In the genomic region with DNA sequence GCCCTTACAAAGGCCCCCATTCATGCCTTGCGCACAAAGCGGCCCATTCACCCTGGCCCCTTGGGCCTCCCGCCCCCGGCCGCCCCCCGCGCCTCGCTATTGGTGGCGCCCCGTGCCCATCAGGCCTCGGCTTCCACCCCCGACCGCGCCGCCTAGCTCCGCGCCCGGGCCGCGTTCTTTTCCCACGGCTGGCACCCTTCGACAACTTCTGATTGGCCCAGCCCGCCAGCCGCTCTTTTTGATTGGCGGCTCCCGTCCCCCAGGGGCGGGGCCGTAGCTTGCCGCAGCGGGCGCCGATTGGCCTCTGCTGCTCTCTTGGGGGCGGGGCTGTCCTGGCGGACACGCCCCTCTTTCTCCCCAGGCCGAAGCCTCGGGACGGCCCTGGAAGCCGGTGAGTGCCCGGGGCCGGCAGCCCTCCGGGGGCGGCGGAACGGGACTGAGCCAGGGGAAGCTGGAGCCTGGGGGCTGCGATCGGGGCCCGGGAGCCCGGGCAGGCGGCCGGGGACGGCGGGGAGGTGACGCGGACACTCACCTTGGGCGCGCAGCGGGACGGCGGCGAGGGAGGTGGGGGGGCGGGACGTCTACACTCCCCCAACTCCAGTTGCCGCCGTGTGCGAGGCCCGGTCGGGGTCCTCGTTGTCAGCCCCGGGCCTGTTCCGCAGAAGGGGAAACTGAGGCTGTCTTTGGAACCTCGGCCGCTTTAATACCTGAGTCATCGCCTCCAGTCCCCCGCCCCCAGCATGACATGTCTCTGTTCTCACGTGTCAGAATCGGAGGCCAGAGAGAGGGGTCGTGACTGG, we compare ENCODE assay signal across 9 cellular contexts. TPM values are rescaled to one million over a fixed set of nuclear protein-coding genes. Genes with fewer than 3 reads are reported as not detected.
A peak's percentile ranks its signal among the peaks of the same experiment; 100 is the strongest.
DNase-seq lines count a peak whose midpoint lies in the region; ATAC-seq and TF ChIP-seq lines count a peak whose summit lies in the region.
"Had no signal": no experiment of that assay in that cellular context is flagged by ENCODE, and none has a peak within 500 bp of the region (broad histone marks: within the 10 kb centered on the region; RNA-seq: fewer than 3 reads in every experiment).

A gene (plus strand): TSS at position 342 of the 800 bp plus-strand sequence. CDS start 6,744 bp downstream, outside the sequence.

- H3K27ac ChIP-seq in SJCRH30, result peak within 1 kb of the TSS; percentile 69
- H3K27ac ChIP-seq in neural cell (ENCODE audit: low read length), result no peak within 1 kb of the TSS

- no peaks in the 10 kb centered on the region for H4K20me1 ChIP-seq in neural cell (ENCODE audit: insufficient read depth)

- no peak within 1 kb of the TSS for H2AFZ ChIP-seq in neural cell (ENCODE audit: low read depth, low read length)

- peak within 1 kb of the TSS; percentile 70 for H3K4me3 ChIP-seq in SJCRH30
- H3K4me3 ChIP-seq in neural cell (ENCODE audit: low read length), result peak within 1 kb of the TSS; percentile 72

- DNase-seq in activated naive CD4-positive, alpha-beta T cell treated with anti-CD3 and anti-CD28 coated beads, Interleukin-2, amount 50 U/mL, for 16 hours, result peak; percentile 21
- DNase-seq in activated naive CD4-positive, alpha-beta T cell treated with anti-CD3 and anti-CD28 coated beads, Interleukin-2, amount 10 ng/mL, durations not matched to agents 7 days and 5 days, result no peak
- DNase-seq in SJCRH30 (peak; percentile 98 to 99), glutamatergic neuron (peak; percentile 93), posterior vena cava (ENCODE audit: low spot score) (no peak), HFFc6 (no peak)

- no peaks in the 10 kb centered on the region for H3K9me3 ChIP-seq in SJCRH30 (replicated peaks)
- no peaks in the 10 kb centered on the region for H3K9me3 ChIP-seq in neural cell (ENCODE audit: low read length)

- H3K9me3 Mint-ChIP-seq in activated naive CD4-positive, alpha-beta T cell treated with anti-CD3 and anti-CD28 coated beads, Interleukin-2, amount 10 ng/mL, durations not matched to agents 7 days and 5 days, result no peaks in the 10 kb centered on the region
- H3K9me3 Mint-ChIP-seq in glutamatergic neuron (ENCODE audit: unreplicated experiment) (peaks cover 4% of the 10 kb centered on the region), HFFc6 (no peaks in the 10 kb centered on the region)
- H3K9me3 Mint-ChIP-seq: T-helper 1 cell treated with Interleukin-12 subunit alpha and Interleukin-12 subunit beta and Interleukin-4 antibody, amounts not matched to agents 30 μg/mL and 1 μg/mL, for 36 hours had no signal

- H3K9me2 ChIP-seq in neural cell (ENCODE audit: insufficient read depth, low read length), result no peaks in the 10 kb centered on the region

- no peak for TF ChIP-seq EP300 in neural cell (conservative IDR thresholded peaks at IDR 0.05; ENCODE audit: poor library complexity, severe bottlenecking)

- peaks cover 66% of the 10 kb centered on the region for H3K27me3 Mint-ChIP-seq in activated naive CD4-positive, alpha-beta T cell treated with anti-CD3 and anti-CD28 coated beads, Interleukin-2, amount 10 ng/mL, durations not matched to agents 7 days and 5 days
- peaks cover 2% of the 10 kb centered on the region for H3K27me3 Mint-ChIP-seq in glutamatergic neuron (ENCODE audit: unreplicated experiment)
- H3K27me3 Mint-ChIP-seq in HFFc6 (ENCODE audit: insufficient read depth), result peaks cover 15% of the 10 kb centered on the region

- H3F3A ChIP-seq in neural cell (ENCODE audit: insufficient read depth, low read length, poor library complexity, severe bottlenecking), result no peaks in the 10 kb centered on the region

- no peaks in the 10 kb centered on the region for H3K4me1 Mint-ChIP-seq in activated naive CD4-positive, alpha-beta T cell treated with anti-CD3 and anti-CD28 coated beads, Interleukin-2, amount 10 ng/mL, durations not matched to agents 7 days and 5 days
- H3K4me1 Mint-ChIP-seq in glutamatergic neuron (ENCODE audit: low read depth, unreplicated experiment) (no peaks in the 10 kb centered on the region), HFFc6 (ENCODE audit: low read depth) (no peaks in the 10 kb centered on the region)

- no peak for ATAC-seq in GM21423 (IDR thresholded peaks at IDR 0.05; ENCODE audit: unreplicated experiment)

- H3K4me1 ChIP-seq in SJCRH30, result peaks cover 19% of the 10 kb centered on the region

- no peak within 1 kb of the TSS for H3K4me3 Mint-ChIP-seq in activated naive CD4-positive, alpha-beta T cell treated with anti-CD3 and anti-CD28 coated beads, Interleukin-2, amount 10 ng/mL, durations not matched to agents 7 days and 5 days
- H3K4me3 Mint-ChIP-seq in glutamatergic neuron (ENCODE audit: unreplicated experiment), result peak within 1 kb of the TSS; percentile 49
- H3K4me3 Mint-ChIP-seq in HFFc6, result no peak within 1 kb of the TSS
- H3K4me3 Mint-ChIP-seq: T-helper 1 cell treated with Interleukin-12 subunit alpha and Interleukin-12 subunit beta and Interleukin-4 antibody, amounts not matched to agents 30 μg/mL and 1 μg/mL, for 36 hours had no signal

- CTCF ChIA-PET in activated naive CD4-positive, alpha-beta T cell treated with anti-CD3 and anti-CD28 coated beads, Interleukin-2, amount 10 ng/mL, durations not matched to agents 7 days and 5 days (lab: Charles Lee), result no interaction called here

- no peaks in the 10 kb centered on the region for H3K79me2 ChIP-seq in neural cell (replicated peaks; ENCODE audit: insufficient read depth, low read length)

- no peak within 1 kb of the TSS for H3K9ac ChIP-seq in neural cell (ENCODE audit: low read length)

- no peak within 1 kb of the TSS for H3K4me2 ChIP-seq in neural cell (ENCODE audit: low read length)

- H3K36me3 ChIP-seq in SJCRH30, result no peaks in the 10 kb centered on the region
- H3K36me3 ChIP-seq in neural cell (ENCODE audit: insufficient read depth, low read length), result no peaks in the 10 kb centered on the region

- intact Hi-C loops in posterior vena cava (cut with DNase I), result no loop called here

- TF ChIP-seq CTCF in glutamatergic neuron (IDR thresholded peaks at IDR 0.05; ENCODE audit: partially characterized antibody, unreplicated experiment), result no peak
- no peak for TF ChIP-seq CTCF in neural cell (IDR thresholded peaks at IDR 0.05; ENCODE audit: poor library complexity, severe bottlenecking)
- TF ChIP-seq CTCF in HFFc6 (IDR thresholded peaks at IDR 0.05), result no peak

- TF ChIP-seq RAD21 in neural cell (conservative IDR thresholded peaks at IDR 0.05), result no peak

- H3K36me3 Mint-ChIP-seq in activated naive CD4-positive, alpha-beta T cell treated with anti-CD3 and anti-CD28 coated beads, Interleukin-2, amount 10 ng/mL, durations not matched to agents 7 days and 5 days, result no peaks in the 10 kb centered on the region
- H3K36me3 Mint-ChIP-seq in glutamatergic neuron (ENCODE audit: unreplicated experiment) (no peaks in the 10 kb centered on the region), HFFc6 (ENCODE audit: low read depth) (no peaks in the 10 kb centered on the region)

- H3K27me3 ChIP-seq in SJCRH30 (no peaks in the 10 kb centered on the region), neural cell (ENCODE audit: insufficient read depth, low read depth, low read length) (peaks cover 24% of the 10 kb centered on the region)

- H3K27ac Mint-ChIP-seq in activated naive CD4-positive, alpha-beta T cell treated with anti-CD3 and anti-CD28 coated beads, Interleukin-2, amount 10 ng/mL, durations not matched to agents 7 days and 5 days, result no peak within 1 kb of the TSS
- H3K27ac Mint-ChIP-seq in glutamatergic neuron (ENCODE audit: unreplicated experiment) (no peak within 1 kb of the TSS), HFFc6 (no peak within 1 kb of the TSS)
- H3K27ac Mint-ChIP-seq: T-helper 1 cell treated with Interleukin-12 subunit alpha and Interleukin-12 subunit beta and Interleukin-4 antibody, amounts not matched to agents 30 μg/mL and 1 μg/mL, for 36 hours had no signal

TF ChIP-seq in neural cell, 6 proteins besides CTCF, POLR2A, EP300 and RAD21:
- TF ChIP-seq EZH2 (IDR thresholded peaks at IDR 0.05; ENCODE audit: borderline replicate concordance, insufficient read depth, low read length, poor library complexity, severe bottlenecking) (no peak), SMC3 (conservative IDR thresholded peaks at IDR 0.05; ENCODE audit: poor library complexity) (no peak), MXI1 (conservative IDR thresholded peaks at IDR 0.05; ENCODE audit: poor library complexity, severe bottlenecking) (no peak), TAF1 (IDR thresholded peaks at IDR 0.05; ENCODE audit: low read depth) (no peak), POLR2AphosphoS5 (IDR thresholded peaks at IDR 0.05) (no peak)
- TF ChIP-seq, protein P1, sequence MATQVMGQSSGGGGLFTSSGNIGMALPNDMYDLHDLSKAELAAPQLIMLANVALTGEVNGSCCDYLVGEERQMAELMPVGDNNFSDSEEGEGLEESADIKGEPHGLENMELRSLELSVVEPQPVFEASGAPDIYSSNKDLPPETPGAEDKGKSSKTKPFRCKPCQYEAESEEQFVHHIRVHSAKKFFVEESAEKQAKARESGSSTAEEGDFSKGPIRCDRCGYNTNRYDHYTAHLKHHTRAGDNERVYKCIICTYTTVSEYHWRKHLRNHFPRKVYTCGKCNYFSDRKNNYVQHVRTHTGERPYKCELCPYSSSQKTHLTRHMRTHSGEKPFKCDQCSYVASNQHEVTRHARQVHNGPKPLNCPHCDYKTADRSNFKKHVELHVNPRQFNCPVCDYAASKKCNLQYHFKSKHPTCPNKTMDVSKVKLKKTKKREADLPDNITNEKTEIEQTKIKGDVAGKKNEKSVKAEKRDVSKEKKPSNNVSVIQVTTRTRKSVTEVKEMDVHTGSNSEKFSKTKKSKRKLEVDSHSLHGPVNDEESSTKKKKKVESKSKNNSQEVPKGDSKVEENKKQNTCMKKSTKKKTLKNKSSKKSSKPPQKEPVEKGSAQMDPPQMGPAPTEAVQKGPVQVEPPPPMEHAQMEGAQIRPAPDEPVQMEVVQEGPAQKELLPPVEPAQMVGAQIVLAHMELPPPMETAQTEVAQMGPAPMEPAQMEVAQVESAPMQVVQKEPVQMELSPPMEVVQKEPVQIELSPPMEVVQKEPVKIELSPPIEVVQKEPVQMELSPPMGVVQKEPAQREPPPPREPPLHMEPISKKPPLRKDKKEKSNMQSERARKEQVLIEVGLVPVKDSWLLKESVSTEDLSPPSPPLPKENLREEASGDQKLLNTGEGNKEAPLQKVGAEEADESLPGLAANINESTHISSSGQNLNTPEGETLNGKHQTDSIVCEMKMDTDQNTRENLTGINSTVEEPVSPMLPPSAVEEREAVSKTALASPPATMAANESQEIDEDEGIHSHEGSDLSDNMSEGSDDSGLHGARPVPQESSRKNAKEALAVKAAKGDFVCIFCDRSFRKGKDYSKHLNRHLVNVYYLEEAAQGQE (IDR thresholded peaks at IDR 0.05; ENCODE audit: borderline replicate concordance), result no peak
TF ChIP-seq in neural cell: peak in this region for 0.

RNA-seq across cellular contexts. Expression of the gene that starts here (rescaled TPM):
- total RNA-seq in SJCRH30 (2014; rRNA removed; shearing (Covaris generic)), result 25.5 and 25.7 TPM in 2 replicates
- total RNA-seq in glutamatergic neuron (ENCODE audit: unreplicated experiment) (0.59 TPM), posterior vena cava (under 1 TPM; 0.60 to 0.62 TPM)
- not detected in 2 replicates for polyA plus RNA-seq in neural cell
- polyA minus RNA-seq in neural cell, result under 0.01 and 0.23 TPM in 2 replicates
- total RNA-seq in HFFc6 (2021; fragmentation: NEBNext Ultra II Directional; extraction: Animal tissue kit (Norgen Biotek cat#: 25700)), result under 1 TPM in 1 of 6 experiments, not detected in 5; 0.09 TPM

Comparison
In these comparisons a context has a peak if more than half of its experiments do, and no peak if none do; other contexts are left out.
1. RNA of the gene that starts here (total RNA-seq): 25.5 to 25.7 TPM in SJCRH30; 0.60 to 0.62 TPM in posterior vena cava, 0.59 TPM in glutamatergic neuron (single experiment) and 0.09 TPM in HFFc6; every median in the first group is over 10 times any median in the second.
2. DNase-seq: peak in activated naive CD4-positive, alpha-beta T cell treated with anti-CD3 and anti-CD28 coated beads, Interleukin-2, amount 50 U/mL, for 16 hours (single experiment) and SJCRH30 (2 of 2); none in activated naive CD4-positive, alpha-beta T cell treated with anti-CD3 and anti-CD28 coated beads, Interleukin-2, amount 10 ng/mL, durations not matched to agents 7 days and 5 days (single experiment), posterior vena cava (single experiment) and HFFc6 (single experiment).
3. Peak in DNase-seq in glutamatergic neuron; RNA of the gene not detected or under 1 TPM.